In genomic region chr2:31053929-31054328, GRCh38 we compare ENCODE assay signal across 21 cellular contexts.
"Had no signal": no experiment of that assay in that cellular context is flagged by ENCODE, and none has a peak within 500 bp of the region (broad histone marks: within the 10 kb centered on the region; RNA-seq: fewer than 3 reads in every experiment).

No MANE protein-coding gene starts in this region.

- H3K9me3 ChIP-seq: SJSA1 had no signal

- H3K27ac ChIP-seq: SJSA1, SK-N-MC had no signal

- ATAC-seq: HepG2, Panc1, PC-3 had no signal

- H3K36me3 ChIP-seq: SJSA1 had no signal

- H3K4me3 ChIP-seq: SJSA1, SK-N-MC had no signal

- FAIRE-seq: HepG2 had no signal

- DNase-seq: IMR-90, Kasumi-1, KG1, MM.1S, NCI-H1092 treated with DMSO at 0.1 percent for 48 hours, NCI-H1436, NCI-H187, NCI-H2081 treated with DMSO at 0.1 percent for 48 hours, NCI-H2171, NCI-H226, NCI-H446, NCI-H510A, NCI-H524 treated with DMSO at 0.1 percent for 48 hours, NCI-H69, NCI-H774, PC-3, SIG-M5 had no signal

- H3K4me1 ChIP-seq: SJSA1 had no signal
